10 cellular contexts compared by ENCODE assay signal in genomic region chr6:111731404-111732195, GRCh38.
DNase-seq lines count a peak whose midpoint lies in the region; TF ChIP-seq lines count a peak whose summit lies in the region.
"Had no signal": no experiment of that assay in that cellular context is flagged by ENCODE, and none has a peak within 500 bp of the region (broad histone marks: within the 10 kb centered on the region; RNA-seq: fewer than 3 reads in every experiment).

No MANE protein-coding gene starts in this region.

- no peak overlapping the region for H3K4me3 Mint-ChIP-seq in osteocyte (ENCODE audit: unreplicated experiment)

- H3K27ac Mint-ChIP-seq in osteocyte (ENCODE audit: unreplicated experiment), result peak overlapping the region; percentile 75

- H3K27ac ChIP-seq in HEK293 (ENCODE audit: extremely low read depth, low read depth, low read length), result no peak overlapping the region
- H3K27ac ChIP-seq: suprapubic skin, VCaP had no signal

- no peaks in the 10 kb centered on the region for H3K4me1 ChIP-seq in HEK293 (ENCODE audit: control insufficient read depth, insufficient read depth, low read length)

- H3K36me3 ChIP-seq in HEK293 (ENCODE audit: control insufficient read depth in 2 of 2, insufficient read depth in 1 of 2, low read length in 2 of 2), result peaks cover 0 to 18% of the 10 kb centered on the region in 2 experiments; a peak in 1 of 3 replicates

- H3K4me3 ChIP-seq in HEK293 (ENCODE audit: low read depth, low read length), result no peak overlapping the region
- H3K4me3 ChIP-seq: suprapubic skin had no signal

- peaks cover 9% of the 10 kb centered on the region for H3K36me3 Mint-ChIP-seq in osteocyte (ENCODE audit: unreplicated experiment)

- POLR2A ChIA-PET in HEK293 (lab: Yijun Ruan, JAX), result no interaction called here

- CTCF ChIA-PET in HEK293 (lab: Yijun Ruan, JAX), result interaction anchor here (0.6 kb wide), 1 partner anchor 245 kb away, joined by 3 read pairs; no protein-coding TSS in a partner anchor

- H3K9me3 Mint-ChIP-seq in osteocyte (ENCODE audit: unreplicated experiment), result no peaks in the 10 kb centered on the region

- DNase-seq in OCI-M1 (lab: John Stamatoyannopoulos, UW) (peak; percentile 37), germinal center (ENCODE audit: low spot score) (peak; percentile 21), osteocyte (ENCODE audit: extremely low spot score, unreplicated experiment) (no peak), H4 (ENCODE audit: low spot score) (no peak), anterior cingulate cortex (lab: John Stamatoyannopoulos, UW) (no peak)
- no peak for DNase-seq in activated effector memory CD4-positive, alpha-beta T cell treated with Interleukin-2 at 50 U/mL for 16 hours
- DNase-seq: NCI-H1436 treated with DMSO at 0.1 percent for 48 hours had no signal

- TF ChIP-seq CTCF in HEK293 (tag by site-specific recombination; IDR thresholded peaks at IDR 0.05), result no peak
- TF ChIP-seq CTCF in osteocyte (IDR thresholded peaks at IDR 0.05), result no peak

- peaks cover 2% of the 10 kb centered on the region; the same call in 1 of the 2 replicates for H3K9me3 ChIP-seq in HEK293 (ENCODE audit: control insufficient read depth, insufficient read depth, low read depth, low read length)
- H3K9me3 ChIP-seq: suprapubic skin had no signal

- peaks cover 33% of the 10 kb centered on the region for H3K4me1 Mint-ChIP-seq in osteocyte (ENCODE audit: unreplicated experiment)

- H3K27me3 Mint-ChIP-seq in osteocyte (ENCODE audit: unreplicated experiment), result no peaks in the 10 kb centered on the region

TF ChIP-seq in HEK293, 187 proteins besides CTCF, POLR2A, EP300 and RAD21:
- TF ChIP-seq ZNF292 (tag by site-specific recombination; IDR thresholded peaks at IDR 0.05; ENCODE audit: borderline replicate concordance, low read depth) (no peak), SCRT2 (tag by site-specific recombination; IDR thresholded peaks at IDR 0.05) (0 out of 2 replicates have a peak, but pooled peaks have one; percentile 27), ZFP69B (tag by site-specific recombination; IDR thresholded peaks at IDR 0.05) (no peak), GLIS1 (tag by site-specific recombination; IDR thresholded peaks at IDR 0.05) (peak; percentile 12; the same call in 1 of the 2 replicates), ZBTB44 (tag by site-specific recombination; IDR thresholded peaks at IDR 0.05) (0 out of 2 replicates have a peak, but pooled peaks have one; percentile 17), ZNF132 (tag by site-specific recombination; IDR thresholded peaks at IDR 0.05; ENCODE audit: borderline replicate concordance) (no peak)
TF ChIP-seq in HEK293: peak in this region for 3.

Comparison
In these comparisons a context has a peak if more than half of its experiments do, and no peak if none do; other contexts are left out.
1. DNase-seq: peak in OCI-M1 (single experiment) and germinal center (single experiment); none in osteocyte (single experiment), activated effector memory CD4-positive, alpha-beta T cell treated with Interleukin-2 at 50 U/mL for 16 hours (single experiment), H4 (single experiment) and anterior cingulate cortex (0 of 58).